ENCODE assay signal across 19 cellular contexts in the genomic region with DNA sequence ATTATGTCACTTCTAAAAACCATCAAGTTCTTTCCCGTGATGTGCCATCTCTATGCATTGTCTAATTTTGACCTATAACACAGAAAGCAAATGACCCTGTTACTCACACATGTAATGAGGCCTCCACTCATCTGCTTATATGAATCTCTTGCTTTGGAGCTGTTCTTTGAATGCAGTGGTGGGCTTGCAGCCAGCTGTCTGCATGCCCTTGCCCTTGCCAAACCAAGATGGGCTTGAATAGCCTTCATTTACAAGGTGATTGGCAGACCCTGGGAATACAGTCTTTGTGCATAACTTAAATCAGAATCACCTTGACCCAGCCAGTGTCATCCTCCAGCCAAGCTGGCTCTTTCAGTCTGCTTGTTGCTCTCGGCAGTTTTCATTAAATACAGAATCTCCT.
A peak's percentile ranks its signal among the peaks of the same experiment; 100 is the strongest.
DNase-seq lines count a peak whose midpoint lies in the region; ATAC-seq and TF ChIP-seq lines count a peak whose summit lies in the region.
"Had no signal": no experiment of that assay in that cellular context is flagged by ENCODE, and none has a peak within 500 bp of the region (broad histone marks: within the 10 kb centered on the region; RNA-seq: fewer than 3 reads in every experiment).

No MANE protein-coding gene starts in this region.

- H3K36me3 Mint-ChIP-seq in HFFc6 (ENCODE audit: low read depth) (peaks cover 87% of the 10 kb centered on the region), chondrocyte (ENCODE audit: low read depth) (peaks cover 31% of the 10 kb centered on the region)
- H3K36me3 Mint-ChIP-seq: CD8-positive, alpha-beta T cell had no signal

- peaks cover 32% of the 10 kb centered on the region for H3K36me3 ChIP-seq in PC-9 (ENCODE audit: low read depth)

- H3K4me1 Mint-ChIP-seq in HFFc6 (ENCODE audit: low read depth) (peaks cover 81% of the 10 kb centered on the region), chondrocyte (ENCODE audit: low read depth) (peaks cover 31% of the 10 kb centered on the region)
- H3K4me1 Mint-ChIP-seq: H9 had no signal

- H3K27me3 Mint-ChIP-seq in HFFc6 (ENCODE audit: insufficient read depth) (peaks cover 16% of the 10 kb centered on the region), chondrocyte (ENCODE audit: low read depth) (no peaks in the 10 kb centered on the region)

- H3F3A ChIP-seq in PC-9 (ENCODE audit: insufficient read depth, low read depth): peaks cover 19% of the 10 kb centered on the region; the same call in 1 of the 2 replicates

- no peaks in the 10 kb centered on the region for H3K27me3 ChIP-seq in PC-9 (ENCODE audit: insufficient read depth, low read depth)
- H3K27me3 ChIP-seq: BLaER1 treated with 17β-estradiol and CSF1 and Interleukin-3, amounts not matched to agents 10 nM and 100 nM had no signal

- DNase-seq in EH (ENCODE audit: low read depth): peak; percentile 24
- DNase-seq in HFFc6: no peak
- DNase-seq in PC-9: no peak
- DNase-seq in chondrocyte (ENCODE audit: low spot score): no peak
- no peak for DNase-seq in nucleus accumbens (lab: John Stamatoyannopoulos, UW)
- DNase-seq in head of caudate nucleus: no peak
- DNase-seq in globus pallidus (ENCODE audit: low spot score): no peak
- DNase-seq: CD8-positive, alpha-beta T cell; DMS79 treated with DMSO at 0.1 percent for 48 hours; H9; MV-4-11; NCI-H1436 treated with DMSO at 0.1 percent for 48 hours; NCI-H2081; NCI-H510A; NCI-H774 had no signal

- no peaks in the 10 kb centered on the region for H3K4me1 ChIP-seq in PC-9 (replicated peaks; ENCODE audit: insufficient read depth)
- H3K4me1 ChIP-seq: BLaER1 treated with 17β-estradiol and CSF1 and Interleukin-3, amounts not matched to agents 10 nM and 100 nM had no signal

- no peaks in the 10 kb centered on the region for H3K9me2 ChIP-seq in PC-9 (ENCODE audit: insufficient read depth)

- intact Hi-C loops in PC-9 (cut with micrococcal nuclease; ENCODE audit: unreplicated experiment) (no loop called here), head of caudate nucleus (cut with DNase I) (no loop called here)

- ATAC-seq in GM21423 (IDR thresholded peaks at IDR 0.05; ENCODE audit: unreplicated experiment): no peak
- ATAC-seq: CD8-positive, alpha-beta T cell; K562 had no signal

- POLR2A ChIA-PET in PC-9 (lab: Charles Lee; ENCODE audit: unreplicated experiment): no interaction called here

- TF ChIP-seq CTCF in HFFc6 (IDR thresholded peaks at IDR 0.05): no peak
- TF ChIP-seq CTCF in PC-9 (conservative IDR thresholded peaks at IDR 0.05): no peak
- no peak for TF ChIP-seq CTCF in chondrocyte (IDR thresholded peaks at IDR 0.05)

- TSS peak; percentile 4 for BruUV-seq in PC-9 (replicated peaks; lab: Mats Ljungman, UMichigan)

- H3K9me3 Mint-ChIP-seq in HFFc6 (no peaks in the 10 kb centered on the region; the same call in 1 of the 2 replicates), chondrocyte (ENCODE audit: low read depth) (no peaks in the 10 kb centered on the region)
- H3K9me3 Mint-ChIP-seq: CD8-positive, alpha-beta T cell; H9; T-helper 1 cell treated with Interleukin-12 subunit alpha and Interleukin-12 subunit beta and Interleukin-4 antibody, amounts not matched to agents 30 μg/mL and 1 μg/mL, for 36 hours had no signal

- H3K4me3 Mint-ChIP-seq in HFFc6 (no peak overlapping the region; the same call in 1 of the 2 replicates), chondrocyte (ENCODE audit: unreplicated experiment) (no peak overlapping the region)
- H3K4me3 Mint-ChIP-seq: CD8-positive, alpha-beta T cell; H9; T-helper 1 cell treated with Interleukin-12 subunit alpha and Interleukin-12 subunit beta and Interleukin-4 antibody, amounts not matched to agents 30 μg/mL and 1 μg/mL, for 36 hours had no signal

- H3K27ac ChIP-seq in PC-9: no peak overlapping the region
- H3K27ac ChIP-seq: BLaER1 treated with 17β-estradiol and CSF1 and Interleukin-3, amounts not matched to agents 10 nM and 100 nM had no signal

- H3K79me2 ChIP-seq in PC-9 (ENCODE audit: low read depth): 0 out of 2 replicates have a peak, but pooled peaks cover 3% of the 10 kb centered on the region

- peak overlapping the region; percentile 3; the same call in 1 of the 2 replicates for H3K27ac Mint-ChIP-seq in HFFc6
- peak overlapping the region; percentile 1 for H3K27ac Mint-ChIP-seq in chondrocyte (ENCODE audit: unreplicated experiment)
- H3K27ac Mint-ChIP-seq: CD8-positive, alpha-beta T cell; H9; T-helper 1 cell treated with Interleukin-12 subunit alpha and Interleukin-12 subunit beta and Interleukin-4 antibody, amounts not matched to agents 30 μg/mL and 1 μg/mL, for 36 hours had no signal

- H3K9me3 ChIP-seq in PC-9 (ENCODE audit: insufficient read depth, low read depth): no peaks in the 10 kb centered on the region; the same call in 1 of the 2 replicates

- H3K4me3 ChIP-seq in PC-9: no peak overlapping the region
- H3K4me3 ChIP-seq: BLaER1 treated with 17β-estradiol and CSF1 and Interleukin-3, amounts not matched to agents 10 nM and 100 nM; K562 had no signal

- H4K20me1 ChIP-seq in PC-9 (ENCODE audit: insufficient read depth): no peaks in the 10 kb centered on the region

- no peak overlapping the region for H3K4me2 ChIP-seq in PC-9
- H3K4me2 ChIP-seq: BLaER1 treated with 17β-estradiol and CSF1 and Interleukin-3, amounts not matched to agents 10 nM and 100 nM had no signal

- H2AFZ ChIP-seq in PC-9: no peak overlapping the region

- CTCF ChIA-PET in PC-9 (lab: Charles Lee): no interaction called here
